1 cellular context compared by ENCODE assay signal in the genomic region with DNA sequence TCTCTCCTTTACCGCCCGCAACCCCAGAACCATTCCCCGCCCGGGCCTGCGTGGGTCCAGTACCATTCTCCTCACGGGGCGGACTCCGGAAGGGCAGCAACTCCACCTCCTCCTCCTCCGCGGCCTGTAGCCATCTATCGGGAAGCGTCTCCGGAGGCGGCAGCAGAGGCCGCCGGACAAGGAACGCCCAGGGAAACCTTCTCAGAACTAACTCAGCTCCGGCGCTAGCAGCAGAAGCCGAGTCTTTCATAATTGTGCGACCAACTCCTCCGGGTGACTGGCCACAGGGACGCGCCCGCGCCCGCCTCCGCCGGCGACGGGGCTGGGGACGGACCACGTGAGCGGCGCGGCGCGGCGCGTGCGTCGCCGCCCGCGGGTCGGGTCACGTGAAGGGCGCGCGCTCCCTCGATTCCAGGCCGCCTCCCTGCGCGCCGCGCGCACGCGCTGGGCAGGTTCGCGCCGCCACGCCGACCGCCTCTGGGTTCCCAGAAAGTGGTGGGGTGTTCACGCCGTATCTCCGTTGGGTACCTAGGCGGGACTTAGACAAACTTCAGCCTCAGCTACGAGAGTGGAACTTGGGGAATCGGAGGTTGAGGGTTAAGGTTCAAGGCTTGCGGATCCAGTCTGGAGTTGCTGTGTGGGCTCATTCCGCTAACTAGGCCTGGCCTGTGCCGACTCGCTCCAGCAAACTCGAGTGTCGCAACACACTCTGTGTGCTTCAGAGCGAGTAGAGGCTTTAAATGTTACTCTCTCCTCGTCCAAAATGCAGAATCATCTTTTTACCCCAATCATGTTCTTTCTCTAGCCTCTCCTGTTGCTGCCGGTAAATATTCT.
A peak's percentile ranks its signal among the peaks of the same experiment; 100 is the strongest.
TF ChIP-seq lines count a peak whose summit lies in the region.

A gene with protein sequence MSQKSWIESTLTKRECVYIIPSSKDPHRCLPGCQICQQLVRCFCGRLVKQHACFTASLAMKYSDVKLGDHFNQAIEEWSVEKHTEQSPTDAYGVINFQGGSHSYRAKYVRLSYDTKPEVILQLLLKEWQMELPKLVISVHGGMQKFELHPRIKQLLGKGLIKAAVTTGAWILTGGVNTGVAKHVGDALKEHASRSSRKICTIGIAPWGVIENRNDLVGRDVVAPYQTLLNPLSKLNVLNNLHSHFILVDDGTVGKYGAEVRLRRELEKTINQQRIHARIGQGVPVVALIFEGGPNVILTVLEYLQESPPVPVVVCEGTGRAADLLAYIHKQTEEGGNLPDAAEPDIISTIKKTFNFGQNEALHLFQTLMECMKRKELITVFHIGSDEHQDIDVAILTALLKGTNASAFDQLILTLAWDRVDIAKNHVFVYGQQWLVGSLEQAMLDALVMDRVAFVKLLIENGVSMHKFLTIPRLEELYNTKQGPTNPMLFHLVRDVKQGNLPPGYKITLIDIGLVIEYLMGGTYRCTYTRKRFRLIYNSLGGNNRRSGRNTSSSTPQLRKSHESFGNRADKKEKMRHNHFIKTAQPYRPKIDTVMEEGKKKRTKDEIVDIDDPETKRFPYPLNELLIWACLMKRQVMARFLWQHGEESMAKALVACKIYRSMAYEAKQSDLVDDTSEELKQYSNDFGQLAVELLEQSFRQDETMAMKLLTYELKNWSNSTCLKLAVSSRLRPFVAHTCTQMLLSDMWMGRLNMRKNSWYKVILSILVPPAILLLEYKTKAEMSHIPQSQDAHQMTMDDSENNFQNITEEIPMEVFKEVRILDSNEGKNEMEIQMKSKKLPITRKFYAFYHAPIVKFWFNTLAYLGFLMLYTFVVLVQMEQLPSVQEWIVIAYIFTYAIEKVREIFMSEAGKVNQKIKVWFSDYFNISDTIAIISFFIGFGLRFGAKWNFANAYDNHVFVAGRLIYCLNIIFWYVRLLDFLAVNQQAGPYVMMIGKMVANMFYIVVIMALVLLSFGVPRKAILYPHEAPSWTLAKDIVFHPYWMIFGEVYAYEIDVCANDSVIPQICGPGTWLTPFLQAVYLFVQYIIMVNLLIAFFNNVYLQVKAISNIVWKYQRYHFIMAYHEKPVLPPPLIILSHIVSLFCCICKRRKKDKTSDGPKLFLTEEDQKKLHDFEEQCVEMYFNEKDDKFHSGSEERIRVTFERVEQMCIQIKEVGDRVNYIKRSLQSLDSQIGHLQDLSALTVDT (N-terminal part only) (minus strand): TSS at position 330 of the 834 bp plus-strand sequence. CDS start 264 bp downstream, at position 66.

TF ChIP-seq in HepG2, 621 proteins besides CTCF, POLR2A, EP300 and RAD21 (continued from another document and continues in another):
- TF ChIP-seq, protein P1, sequence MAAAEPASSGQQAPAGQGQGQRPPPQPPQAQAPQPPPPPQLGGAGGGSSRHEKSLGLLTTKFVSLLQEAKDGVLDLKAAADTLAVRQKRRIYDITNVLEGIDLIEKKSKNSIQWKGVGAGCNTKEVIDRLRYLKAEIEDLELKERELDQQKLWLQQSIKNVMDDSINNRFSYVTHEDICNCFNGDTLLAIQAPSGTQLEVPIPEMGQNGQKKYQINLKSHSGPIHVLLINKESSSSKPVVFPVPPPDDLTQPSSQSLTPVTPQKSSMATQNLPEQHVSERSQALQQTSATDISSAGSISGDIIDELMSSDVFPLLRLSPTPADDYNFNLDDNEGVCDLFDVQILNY (CRISPR knock-in tag; conservative IDR thresholded peaks at IDR 0.05), result peak; percentile 73; the same call in 1 of the 2 replicates
- TF ChIP-seq, protein P2, sequence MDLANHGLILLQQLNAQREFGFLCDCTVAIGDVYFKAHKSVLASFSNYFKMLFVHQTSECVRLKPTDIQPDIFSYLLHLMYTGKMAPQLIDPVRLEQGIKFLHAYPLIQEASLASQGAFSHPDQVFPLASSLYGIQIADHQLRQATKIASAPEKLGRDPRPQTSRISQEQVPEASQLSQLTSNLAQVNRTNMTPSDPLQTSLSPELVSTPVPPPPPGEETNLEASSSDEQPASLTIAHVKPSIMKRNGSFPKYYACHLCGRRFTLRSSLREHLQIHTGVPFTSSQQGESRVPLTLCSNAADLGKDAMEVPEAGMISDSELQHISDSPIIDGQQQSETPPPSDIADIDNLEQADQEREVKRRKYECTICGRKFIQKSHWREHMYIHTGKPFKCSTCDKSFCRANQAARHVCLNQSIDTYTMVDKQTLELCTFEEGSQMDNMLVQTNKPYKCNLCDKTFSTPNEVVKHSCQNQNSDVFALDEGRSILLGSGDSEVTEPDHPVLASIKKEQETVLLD (CRISPR knock-in tag; IDR thresholded peaks at IDR 0.05; ENCODE audit: low read depth), result peak; percentile 62; the same call in 1 of the 2 replicates
- TF ChIP-seq ZNF788 (CRISPR knock-in tag; IDR thresholded peaks at IDR 0.05; ENCODE audit: borderline replicate concordance) (peak; percentile 65), PTBP1 (IDR thresholded peaks at IDR 0.05; ENCODE audit: low read depth, low read length, poor library complexity, severe bottlenecking) (no peak), ASH2L (IDR thresholded peaks at IDR 0.05; ENCODE audit: insufficient read length, low read depth, low read length) (peak; percentile 92), KMT2B (CRISPR knock-in tag; IDR thresholded peaks at IDR 0.05) (peak; percentile 69; the same call in 1 of the 2 replicates), ZBTB42 (CRISPR knock-in tag; IDR thresholded peaks at IDR 0.05) (no peak), ZNF441 (CRISPR knock-in tag; IDR thresholded peaks at IDR 0.05; ENCODE audit: borderline replicate concordance) (peak; percentile 83; the same call in 1 of the 2 replicates), NKX3-1 (CRISPR knock-in tag; IDR thresholded peaks at IDR 0.05) (peak; percentile 86; the same call in 1 of the 2 replicates), ATF7-NPFF (CRISPR knock-in tag; IDR thresholded peaks at IDR 0.05; ENCODE audit: low read depth) (peak; percentile 96; the same call in 1 of the 2 replicates), TBL1XR1 (IDR thresholded peaks at IDR 0.05; ENCODE audit: borderline replicate concordance, low read length, partially characterized antibody) (no peak), KLF13 (CRISPR knock-in tag; IDR thresholded peaks at IDR 0.05) (peak; percentile 16; the same call in 1 of the 2 replicates), PHF20 (CRISPR knock-in tag; IDR thresholded peaks at IDR 0.05) (peak; percentile 66; the same call in 1 of the 2 replicates), POGZ (CRISPR knock-in tag; IDR thresholded peaks at IDR 0.05) (no peak), ATM (IDR thresholded peaks at IDR 0.05; ENCODE audit: borderline replicate concordance) (no peak), PAWR (CRISPR knock-in tag; IDR thresholded peaks at IDR 0.05; ENCODE audit: borderline replicate concordance) (no peak), FOXA3 (CRISPR knock-in tag; IDR thresholded peaks at IDR 0.05) (0 out of 2 replicates have a peak, but pooled peaks have one; percentile 29), ZNF430 (CRISPR knock-in tag; IDR thresholded peaks at IDR 0.05) (peak; percentile 92), TGIF2 (CRISPR knock-in tag; IDR thresholded peaks at IDR 0.05) (peak; percentile 35; the same call in 1 of the 2 replicates), ZNF552 (CRISPR knock-in tag; IDR thresholded peaks at IDR 0.05; ENCODE audit: borderline replicate concordance) (peak; percentile 84; the same call in 1 of the 2 replicates)
- TF ChIP-seq, protein P3, sequence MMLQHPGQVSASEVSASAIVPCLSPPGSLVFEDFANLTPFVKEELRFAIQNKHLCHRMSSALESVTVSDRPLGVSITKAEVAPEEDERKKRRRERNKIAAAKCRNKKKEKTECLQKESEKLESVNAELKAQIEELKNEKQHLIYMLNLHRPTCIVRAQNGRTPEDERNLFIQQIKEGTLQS (CRISPR knock-in tag; IDR thresholded peaks at IDR 0.05), result no peak
- TF ChIP-seq, protein P4, sequence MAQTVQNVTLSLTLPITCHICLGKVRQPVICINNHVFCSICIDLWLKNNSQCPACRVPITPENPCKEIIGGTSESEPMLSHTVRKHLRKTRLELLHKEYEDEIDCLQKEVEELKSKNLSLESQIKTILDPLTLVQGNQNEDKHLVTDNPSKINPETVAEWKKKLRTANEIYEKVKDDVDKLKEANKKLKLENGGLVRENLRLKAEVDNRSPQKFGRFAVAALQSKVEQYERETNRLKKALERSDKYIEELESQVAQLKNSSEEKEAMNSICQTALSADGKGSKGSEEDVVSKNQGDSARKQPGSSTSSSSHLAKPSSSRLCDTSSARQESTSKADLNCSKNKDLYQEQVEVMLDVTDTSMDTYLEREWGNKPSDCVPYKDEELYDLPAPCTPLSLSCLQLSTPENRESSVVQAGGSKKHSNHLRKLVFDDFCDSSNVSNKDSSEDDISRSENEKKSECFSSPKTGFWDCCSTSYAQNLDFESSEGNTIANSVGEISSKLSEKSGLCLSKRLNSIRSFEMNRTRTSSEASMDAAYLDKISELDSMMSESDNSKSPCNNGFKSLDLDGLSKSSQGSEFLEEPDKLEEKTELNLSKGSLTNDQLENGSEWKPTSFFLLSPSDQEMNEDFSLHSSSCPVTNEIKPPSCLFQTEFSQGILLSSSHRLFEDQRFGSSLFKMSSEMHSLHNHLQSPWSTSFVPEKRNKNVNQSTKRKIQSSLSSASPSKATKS (CRISPR knock-in tag; IDR thresholded peaks at IDR 0.05), result no peak
- TF ChIP-seq, protein P5, sequence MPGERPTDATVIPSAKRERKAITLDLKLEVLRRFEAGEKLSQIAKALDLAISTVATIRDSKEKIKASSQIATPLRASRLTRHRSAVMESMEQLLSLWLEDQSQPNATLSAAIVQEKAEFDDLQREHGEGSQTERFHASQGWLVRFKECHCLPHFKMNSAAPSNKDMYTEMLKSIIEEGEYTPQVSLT (CRISPR knock-in tag; IDR thresholded peaks at IDR 0.05; ENCODE audit: borderline replicate concordance, low read depth), result no peak; the same call in 1 of the 2 replicates
- TF ChIP-seq, protein P6, sequence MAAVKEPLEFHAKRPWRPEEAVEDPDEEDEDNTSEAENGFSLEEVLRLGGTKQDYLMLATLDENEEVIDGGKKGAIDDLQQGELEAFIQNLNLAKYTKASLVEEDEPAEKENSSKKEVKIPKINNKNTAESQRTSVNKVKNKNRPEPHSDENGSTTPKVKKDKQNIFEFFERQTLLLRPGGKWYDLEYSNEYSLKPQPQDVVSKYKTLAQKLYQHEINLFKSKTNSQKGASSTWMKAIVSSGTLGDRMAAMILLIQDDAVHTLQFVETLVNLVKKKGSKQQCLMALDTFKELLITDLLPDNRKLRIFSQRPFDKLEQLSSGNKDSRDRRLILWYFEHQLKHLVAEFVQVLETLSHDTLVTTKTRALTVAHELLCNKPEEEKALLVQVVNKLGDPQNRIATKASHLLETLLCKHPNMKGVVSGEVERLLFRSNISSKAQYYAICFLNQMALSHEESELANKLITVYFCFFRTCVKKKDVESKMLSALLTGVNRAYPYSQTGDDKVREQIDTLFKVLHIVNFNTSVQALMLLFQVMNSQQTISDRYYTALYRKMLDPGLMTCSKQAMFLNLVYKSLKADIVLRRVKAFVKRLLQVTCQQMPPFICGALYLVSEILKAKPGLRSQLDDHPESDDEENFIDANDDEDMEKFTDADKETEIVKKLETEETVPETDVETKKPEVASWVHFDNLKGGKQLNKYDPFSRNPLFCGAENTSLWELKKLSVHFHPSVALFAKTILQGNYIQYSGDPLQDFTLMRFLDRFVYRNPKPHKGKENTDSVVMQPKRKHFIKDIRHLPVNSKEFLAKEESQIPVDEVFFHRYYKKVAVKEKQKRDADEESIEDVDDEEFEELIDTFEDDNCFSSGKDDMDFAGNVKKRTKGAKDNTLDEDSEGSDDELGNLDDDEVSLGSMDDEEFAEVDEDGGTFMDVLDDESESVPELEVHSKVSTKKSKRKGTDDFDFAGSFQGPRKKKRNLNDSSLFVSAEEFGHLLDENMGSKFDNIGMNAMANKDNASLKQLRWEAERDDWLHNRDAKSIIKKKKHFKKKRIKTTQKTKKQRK (IDR thresholded peaks at IDR 0.05; ENCODE audit: low read length), result no peak
- TF ChIP-seq, protein P7, sequence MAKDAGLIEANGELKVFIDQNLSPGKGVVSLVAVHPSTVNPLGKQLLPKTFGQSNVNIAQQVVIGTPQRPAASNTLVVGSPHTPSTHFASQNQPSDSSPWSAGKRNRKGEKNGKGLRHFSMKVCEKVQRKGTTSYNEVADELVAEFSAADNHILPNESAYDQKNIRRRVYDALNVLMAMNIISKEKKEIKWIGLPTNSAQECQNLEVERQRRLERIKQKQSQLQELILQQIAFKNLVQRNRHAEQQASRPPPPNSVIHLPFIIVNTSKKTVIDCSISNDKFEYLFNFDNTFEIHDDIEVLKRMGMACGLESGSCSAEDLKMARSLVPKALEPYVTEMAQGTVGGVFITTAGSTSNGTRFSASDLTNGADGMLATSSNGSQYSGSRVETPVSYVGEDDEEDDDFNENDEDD (CRISPR knock-in tag; IDR thresholded peaks at IDR 0.05; ENCODE audit: borderline replicate concordance), result peak; percentile 87
- TF ChIP-seq, protein P8, sequence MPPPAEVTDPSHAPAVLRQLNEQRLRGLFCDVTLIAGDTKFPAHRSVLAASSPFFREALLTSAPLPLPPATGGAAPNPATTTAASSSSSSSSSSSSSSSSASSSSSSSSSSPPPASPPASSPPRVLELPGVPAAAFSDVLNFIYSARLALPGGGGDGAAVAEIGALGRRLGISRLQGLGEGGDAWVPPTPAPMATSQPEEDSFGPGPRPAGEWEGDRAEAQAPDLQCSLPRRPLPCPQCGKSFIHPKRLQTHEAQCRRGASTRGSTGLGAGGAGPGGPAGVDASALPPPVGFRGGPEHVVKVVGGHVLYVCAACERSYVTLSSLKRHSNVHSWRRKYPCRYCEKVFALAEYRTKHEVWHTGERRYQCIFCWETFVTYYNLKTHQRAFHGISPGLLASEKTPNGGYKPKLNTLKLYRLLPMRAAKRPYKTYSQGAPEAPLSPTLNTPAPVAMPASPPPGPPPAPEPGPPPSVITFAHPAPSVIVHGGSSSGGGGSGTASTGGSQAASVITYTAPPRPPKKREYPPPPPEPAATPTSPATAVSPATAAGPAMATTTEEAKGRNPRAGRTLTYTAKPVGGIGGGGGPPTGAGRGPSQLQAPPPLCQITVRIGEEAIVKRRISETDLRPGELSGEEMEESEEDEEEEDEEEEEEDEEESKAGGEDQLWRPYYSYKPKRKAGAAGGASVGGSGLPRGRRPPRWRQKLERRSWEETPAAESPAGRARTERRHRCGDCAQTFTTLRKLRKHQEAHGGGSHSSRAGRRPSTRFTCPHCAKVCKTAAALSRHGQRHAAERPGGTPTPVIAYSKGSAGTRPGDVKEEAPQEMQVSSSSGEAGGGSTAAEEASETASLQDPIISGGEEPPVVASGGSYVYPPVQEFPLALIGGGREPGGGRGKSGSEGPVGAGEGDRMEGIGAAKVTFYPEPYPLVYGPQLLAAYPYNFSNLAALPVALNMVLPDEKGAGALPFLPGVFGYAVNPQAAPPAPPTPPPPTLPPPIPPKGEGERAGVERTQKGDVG (CRISPR knock-in tag; IDR thresholded peaks at IDR 0.05; ENCODE audit: borderline replicate concordance), result peak; percentile 50; the same call in 1 of the 2 replicates
